ENCODE assay signal across 2 cellular contexts in genomic region chr1:9816199-9816598, GRCh38.
TF ChIP-seq lines count a peak whose summit lies in the region.

No MANE protein-coding gene starts in this region.

TF ChIP-seq in A549, 52 proteins besides CTCF, POLR2A, EP300 and RAD21:
- TF ChIP-seq FOSL2 (IDR thresholded peaks at IDR 0.05) = no peak
- no peak for TF ChIP-seq FOSL2 (CRISPR knock-in tag; IDR thresholded peaks at IDR 0.05)
- no peak for TF ChIP-seq EHMT2 (IDR thresholded peaks at IDR 0.05; ENCODE audit: low read depth)
- TF ChIP-seq KDM1A (IDR thresholded peaks at IDR 0.05; ENCODE audit: low read depth) = no peak
- no peak for TF ChIP-seq GATA3 (IDR thresholded peaks at IDR 0.05; ENCODE audit: borderline replicate concordance)
- TF ChIP-seq CEBPB (IDR thresholded peaks at IDR 0.05) = no peak
- TF ChIP-seq POLR2AphosphoS2 (conservative IDR thresholded peaks at IDR 0.05; ENCODE audit: low read length) = no peak
- no peak for TF ChIP-seq ZFP36 (IDR thresholded peaks at IDR 0.05; ENCODE audit: borderline replicate concordance, partially characterized antibody)
- TF ChIP-seq KDM5A (IDR thresholded peaks at IDR 0.05) = no peak
- TF ChIP-seq ATOH8 (CRISPR knock-in tag; IDR thresholded peaks at IDR 0.05; ENCODE audit: low read depth) = no peak
- no peak for TF ChIP-seq BHLHE40 (IDR thresholded peaks at IDR 0.05; ENCODE audit: low read depth, low read length)
- TF ChIP-seq MYC (IDR thresholded peaks at IDR 0.05; ENCODE audit: borderline replicate concordance, low read length) = no peak
- no peak for TF ChIP-seq ZSCAN20 (CRISPR knock-in tag; IDR thresholded peaks at IDR 0.05)
- TF ChIP-seq E2F6 (IDR thresholded peaks at IDR 0.05; ENCODE audit: borderline replicate concordance, low read depth) = no peak
- TF ChIP-seq REST (IDR thresholded peaks at IDR 0.05) = no peak
- TF ChIP-seq HES2 (IDR thresholded peaks at IDR 0.05) = no peak
- no peak for TF ChIP-seq ZNF302 (CRISPR knock-in tag; IDR thresholded peaks at IDR 0.05)
- TF ChIP-seq HMGXB4 (CRISPR knock-in tag; IDR thresholded peaks at IDR 0.05; ENCODE audit: borderline replicate concordance) = no peak

TF ChIP-seq in IMR-90, 13 proteins besides CTCF, POLR2A, EP300 and RAD21:
- TF ChIP-seq MAFK (IDR thresholded peaks at IDR 0.05; ENCODE audit: low read depth, low read length) (no peak), CEBPB (IDR thresholded peaks at IDR 0.05; ENCODE audit: low read depth, low read length) (peak; percentile 85), FOS (IDR thresholded peaks at IDR 0.05; ENCODE audit: low read depth, low read length) (no peak), RFX5 (IDR thresholded peaks at IDR 0.05; ENCODE audit: low read depth, low read length) (no peak), SMC3 (IDR thresholded peaks at IDR 0.05; ENCODE audit: low read depth, low read length) (no peak), USF2 (IDR thresholded peaks at IDR 0.05; ENCODE audit: low read depth, low read length) (no peak)
